18 cellular contexts compared by ENCODE assay signal in genomic region chr17:2694381-2695242, GRCh38. TPM values are rescaled to one million over a fixed set of nuclear protein-coding genes. Genes with fewer than 3 reads are reported as not detected.
DNase-seq lines count a peak whose midpoint lies in the region; TF ChIP-seq lines count a peak whose summit lies in the region.
"Had no signal": no experiment of that assay in that cellular context is flagged by ENCODE, and none has a peak within 500 bp of the region (broad histone marks: within the 10 kb centered on the region; RNA-seq: fewer than 3 reads in every experiment).

No MANE protein-coding gene starts in this region.

- H3K27ac Mint-ChIP-seq in chondrocyte (ENCODE audit: unreplicated experiment), result no peak overlapping the region
- H3K27ac Mint-ChIP-seq: activated naive CD4-positive, alpha-beta T cell treated with anti-CD3 and anti-CD28 coated beads, Interleukin-2, amount 50 U/mL, for 24 hours had no signal

- H3K27me3 ChIP-seq in neuronal stem cell (ENCODE audit: control insufficient read depth in 3 of 3, insufficient read depth in 3 of 3, low read depth in 1 of 3, low read length in 3 of 3) (no peaks in the 10 kb centered on the region), SJCRH30 (no peaks in the 10 kb centered on the region)
- H3K27me3 ChIP-seq: body of pancreas, ovary had no signal

- no peak overlapping the region for H4K91ac ChIP-seq in neuronal stem cell (ENCODE audit: low read depth, low read length, poor library complexity)

- no peak overlapping the region for H2BK12ac ChIP-seq in neuronal stem cell (ENCODE audit: low read length)

- H3K9me3 ChIP-seq in neuronal stem cell (replicated peaks in 1 of 2; ENCODE audit: control insufficient read depth in 2 of 2, insufficient read depth in 1 of 2, low read depth in 1 of 2, low read length in 2 of 2), result peaks cover 0 to 1% of the 10 kb centered on the region in 2 donors
- no peaks in the 10 kb centered on the region for H3K9me3 ChIP-seq in SJCRH30 (replicated peaks)
- H3K9me3 ChIP-seq: body of pancreas, left ventricle myocardium inferior, ovary had no signal

- H3K27me3 Mint-ChIP-seq in chondrocyte (ENCODE audit: low read depth), result no peaks in the 10 kb centered on the region
- H3K27me3 Mint-ChIP-seq: activated naive CD4-positive, alpha-beta T cell treated with anti-CD3 and anti-CD28 coated beads, Interleukin-2, amount 50 U/mL, for 24 hours had no signal

- H2AK5ac ChIP-seq in neuronal stem cell (ENCODE audit: low read depth, low read length), result no peak overlapping the region

- H3K23ac ChIP-seq in neuronal stem cell (ENCODE audit: low read depth, low read length, poor library complexity), result no peak overlapping the region

- no peak overlapping the region for H3K9ac ChIP-seq in neuronal stem cell (ENCODE audit: low read depth, low read length, poor library complexity)

- H3K4me2 ChIP-seq in neuronal stem cell (ENCODE audit: insufficient read depth, low read length, poor library complexity, severe bottlenecking), result no peak overlapping the region

- H2BK5ac ChIP-seq in neuronal stem cell (ENCODE audit: low read length), result no peak overlapping the region

- peaks cover 13 to 66% of the 10 kb centered on the region in 2 donors for H3K36me3 ChIP-seq in neuronal stem cell (replicated peaks in 1 of 2; ENCODE audit: control insufficient read depth in 2 of 2, insufficient read depth in 2 of 2, low read length in 2 of 2)
- 0 out of 2 replicates have a peak, but pooled peaks cover 2% of the 10 kb centered on the region for H3K36me3 ChIP-seq in SJCRH30
- H3K36me3 ChIP-seq: ovary had no signal

- no peak overlapping the region for H3K4me3 ChIP-seq in neuronal stem cell (ENCODE audit: low read length in 2 of 2)
- H3K4me3 ChIP-seq in SJCRH30, result no peak overlapping the region
- H3K4me3 ChIP-seq: body of pancreas, left ventricle myocardium inferior, ovary had no signal

- WGBS in neuronal stem cell (ENCODE audit: extremely low coverage in 2 of 2, insufficient read length in 2 of 2, insufficient replicate concordance in 1 of 2), 2 donors, result no CpG with 5 or more reads among the region's 42 CpGs

- H2BK15ac ChIP-seq in neuronal stem cell (ENCODE audit: low read length), result no peak overlapping the region

- H3K4me3 Mint-ChIP-seq in chondrocyte (ENCODE audit: unreplicated experiment), result no peak overlapping the region
- H3K4me3 Mint-ChIP-seq: activated naive CD4-positive, alpha-beta T cell treated with anti-CD3 and anti-CD28 coated beads, Interleukin-2, amount 50 U/mL, for 24 hours had no signal

- no peak overlapping the region for H4K8ac ChIP-seq in neuronal stem cell (ENCODE audit: low read depth, low read length)

- no peak for TF ChIP-seq CTCF in chondrocyte (IDR thresholded peaks at IDR 0.05)

- peaks cover 5% of the 10 kb centered on the region for H3K36me3 Mint-ChIP-seq in chondrocyte (ENCODE audit: low read depth)

- H3K4me1 ChIP-seq in neuronal stem cell (ENCODE audit: control insufficient read depth in 2 of 2, insufficient read depth in 1 of 2, low read depth in 1 of 2, low read length in 2 of 2) (no peaks in the 10 kb centered on the region), SJCRH30 (no peaks in the 10 kb centered on the region)
- H3K4me1 ChIP-seq: body of pancreas had no signal

- H3K27ac ChIP-seq in neuronal stem cell (replicated peaks; ENCODE audit: low read length) (no peak overlapping the region), SJCRH30 (no peak overlapping the region)
- H3K27ac ChIP-seq: body of pancreas, left ventricle myocardium inferior, ovary had no signal

- peak overlapping the region; percentile 38 for H3K14ac ChIP-seq in neuronal stem cell (ENCODE audit: low read length)

- H3K4ac ChIP-seq in neuronal stem cell (ENCODE audit: low read length), result no peak overlapping the region

- no peaks in the 10 kb centered on the region for H3K4me1 Mint-ChIP-seq in chondrocyte (ENCODE audit: low read depth)
- H3K4me1 Mint-ChIP-seq: activated naive CD4-positive, alpha-beta T cell treated with anti-CD3 and anti-CD28 coated beads, Interleukin-2, amount 50 U/mL, for 24 hours had no signal

- peaks cover 3% of the 10 kb centered on the region for H3K79me1 ChIP-seq in neuronal stem cell (ENCODE audit: low read depth, low read length)

- DNase-seq in 8988T, result peak; percentile 25
- peak; percentile 9 for DNase-seq in AG20443 (ENCODE audit: low spot score)
- DNase-seq in chondrocyte (ENCODE audit: low spot score), result peak; percentile 92
- DNase-seq in neuronal stem cell (ENCODE audit: low spot score), result no peak
- DNase-seq in DMS153 (lab: John Stamatoyannopoulos, UW), result no peak
- DNase-seq in SJCRH30, result no peak
- DNase-seq in NCI-H2107 (lab: John Stamatoyannopoulos, UW), result no peak
- DNase-seq in NOMO-1 (lab: John Stamatoyannopoulos, UW; ENCODE audit: unreplicated experiment in 2 of 2), result no peak
- DNase-seq: activated CD4-positive, CD25-positive, alpha-beta regulatory T cell; dermis blood vessel endothelial cell; left ventricle myocardium inferior; NCI-H1105; NCI-H69; T-helper 2 cell had no signal

- no peaks in the 10 kb centered on the region for H3K9me3 Mint-ChIP-seq in chondrocyte (ENCODE audit: low read depth)
- H3K9me3 Mint-ChIP-seq: activated naive CD4-positive, alpha-beta T cell treated with anti-CD3 and anti-CD28 coated beads, Interleukin-2, amount 50 U/mL, for 24 hours had no signal

- H2AFZ ChIP-seq in neuronal stem cell (ENCODE audit: low read length), result no peak overlapping the region

- no peak overlapping the region for H2BK120ac ChIP-seq in neuronal stem cell (ENCODE audit: low read depth, low read length)

- no peak overlapping the region for H3K18ac ChIP-seq in neuronal stem cell (ENCODE audit: low read length)

RNA-seq across cellular contexts. Expression of gene CLUH, which starts 17.0 kb away (rescaled TPM):
- 30.8 to 36.6 TPM (median 36.0 TPM) in 3 replicates for total RNA-seq in chondrocyte
- 15.4 TPM for polyA plus RNA-seq in neuronal stem cell (2013, experiment 1 of 2)
- 13.9 TPM for polyA plus RNA-seq in neuronal stem cell (2013, experiment 2 of 2)
- total RNA-seq in SJCRH30 (2014; rRNA removed; shearing (Covaris generic)), result 33.9 and 42.5 TPM in 2 replicates

RNA-seq across cellular contexts. Expression of gene CCDC92B, which starts 54.8 kb away (rescaled TPM):
- total RNA-seq in chondrocyte, result 0.07 TPM in 1 of 3 replicates, not detected in the others
- polyA plus RNA-seq in neuronal stem cell (2013, experiment 1 of 2), result 0.35 TPM
- 0.42 TPM for polyA plus RNA-seq in neuronal stem cell (2013, experiment 2 of 2)
- total RNA-seq in SJCRH30 (2014; rRNA removed; shearing (Covaris generic)), result not detected in 2 replicates
- total RNA-seq: dermis blood vessel endothelial cell, OCI-LY7 had no signal

Comparison
In these comparisons a context has a peak if more than half of its experiments do, and no peak if none do; other contexts are left out.
1. DNase-seq: peak in 8988T (single experiment), AG20443 (single experiment) and chondrocyte (single experiment); none in neuronal stem cell (single experiment), DMS153 (single experiment), SJCRH30 (0 of 2), NCI-H2107 (single experiment) and NOMO-1 (0 of 2).